ENCODE assay signal across 2 cellular contexts in the genomic region with DNA sequence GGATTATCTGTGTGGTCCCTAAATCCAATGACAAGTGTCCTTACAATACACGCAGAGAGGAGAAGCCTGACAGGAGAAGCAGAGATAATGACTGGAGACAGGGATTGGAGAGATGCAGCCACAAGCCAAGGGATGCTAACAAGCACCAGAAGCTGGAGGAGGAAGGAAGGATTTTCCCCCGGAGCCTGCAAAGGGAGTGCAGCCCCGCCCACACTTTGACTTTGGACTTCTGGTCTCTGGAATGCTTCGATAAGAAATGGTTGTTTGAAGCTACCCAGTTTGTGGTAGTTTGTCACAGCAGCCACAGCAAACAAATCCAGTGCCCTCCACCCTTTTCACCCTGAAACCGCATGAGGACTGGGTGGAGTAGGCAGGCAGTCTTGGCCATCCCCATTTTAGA.
A peak's percentile ranks its signal among the peaks of the same experiment; 100 is the strongest.
TF ChIP-seq lines count a peak whose summit lies in the region.

No MANE protein-coding gene starts in this region.

TF ChIP-seq in K562, 482 proteins besides CTCF, POLR2A, EP300 and RAD21 (continued from another document and continues in another):
- TF ChIP-seq, protein P1, sequence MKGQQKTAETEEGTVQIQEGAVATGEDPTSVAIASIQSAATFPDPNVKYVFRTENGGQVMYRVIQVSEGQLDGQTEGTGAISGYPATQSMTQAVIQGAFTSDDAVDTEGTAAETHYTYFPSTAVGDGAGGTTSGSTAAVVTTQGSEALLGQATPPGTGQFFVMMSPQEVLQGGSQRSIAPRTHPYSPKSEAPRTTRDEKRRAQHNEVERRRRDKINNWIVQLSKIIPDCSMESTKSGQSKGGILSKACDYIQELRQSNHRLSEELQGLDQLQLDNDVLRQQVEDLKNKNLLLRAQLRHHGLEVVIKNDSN (CRISPR knock-in tag; IDR thresholded peaks at IDR 0.05), result no peak
- TF ChIP-seq ZNF707 (CRISPR knock-in tag; conservative IDR thresholded peaks at IDR 0.05) (no peak), RBM17 (IDR thresholded peaks at IDR 0.05; ENCODE audit: borderline replicate concordance, low read depth, low read length) (no peak), TAL1 (IDR thresholded peaks at IDR 0.05) (peak; percentile 33; the same call in 1 of the 2 replicates), ARNT (IDR thresholded peaks at IDR 0.05) (no peak), POLR2AphosphoS5 (IDR thresholded peaks at IDR 0.05; ENCODE audit: control insufficient read depth, insufficient read depth, low read depth, low read length) (no peak), ZNF780A (CRISPR knock-in tag; IDR thresholded peaks at IDR 0.05) (no peak), CREBBP (IDR thresholded peaks at IDR 0.05; ENCODE audit: low read depth, low read length) (no peak), ZNF12 (CRISPR knock-in tag; IDR thresholded peaks at IDR 0.05) (no peak), BMI1 (IDR thresholded peaks at IDR 0.05; ENCODE audit: low read length) (no peak), MXI1 (IDR thresholded peaks at IDR 0.05; ENCODE audit: low read depth, low read length) (no peak), HNRNPL (IDR thresholded peaks at IDR 0.05; ENCODE audit: low read depth, low read length) (no peak), KDM1A (IDR thresholded peaks at IDR 0.05) (peak in 1 of 2 experiments; percentile 75; a peak in 3 of 4 replicates), CEBPB (tag; IDR thresholded peaks at IDR 0.05) (no peak), PTRF (tag; IDR thresholded peaks at IDR 0.05) (no peak), TAF15 (IDR thresholded peaks at IDR 0.05; ENCODE audit: low read depth, low read length) (no peak), FOXM1 (IDR thresholded peaks at IDR 0.05; ENCODE audit: low read depth) (no peak), FOXM1 (CRISPR knock-in tag; IDR thresholded peaks at IDR 0.05; ENCODE audit: low read depth) (no peak), ZNF224 (CRISPR knock-in tag; IDR thresholded peaks at IDR 0.05) (no peak), U2AF2 (optimal IDR thresholded peaks at IDR 0.05; ENCODE audit: low read depth, low read length) (no peak), RBM14 (IDR thresholded peaks at IDR 0.05; ENCODE audit: borderline replicate concordance, insufficient read depth, low read depth, low read length) (no peak), TRIM25 (IDR thresholded peaks at IDR 0.05; ENCODE audit: borderline replicate concordance) (no peak), ZNF165 (CRISPR knock-in tag; IDR thresholded peaks at IDR 0.05; ENCODE audit: borderline replicate concordance) (no peak), EGR1 (conservative IDR thresholded peaks at IDR 0.05) (peak; percentile 58), ZNF175 (CRISPR knock-in tag; IDR thresholded peaks at IDR 0.05; ENCODE audit: low read depth) (no peak), MTA3 (IDR thresholded peaks at IDR 0.05; ENCODE audit: borderline replicate concordance) (no peak)
- TF ChIP-seq, protein P2, sequence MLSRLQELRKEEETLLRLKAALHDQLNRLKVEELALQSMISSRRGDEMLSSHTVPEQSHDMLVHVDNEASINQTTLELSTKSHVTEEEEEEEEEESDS (CRISPR knock-in tag; IDR thresholded peaks at IDR 0.05), result no peak
- TF ChIP-seq, protein P3, sequence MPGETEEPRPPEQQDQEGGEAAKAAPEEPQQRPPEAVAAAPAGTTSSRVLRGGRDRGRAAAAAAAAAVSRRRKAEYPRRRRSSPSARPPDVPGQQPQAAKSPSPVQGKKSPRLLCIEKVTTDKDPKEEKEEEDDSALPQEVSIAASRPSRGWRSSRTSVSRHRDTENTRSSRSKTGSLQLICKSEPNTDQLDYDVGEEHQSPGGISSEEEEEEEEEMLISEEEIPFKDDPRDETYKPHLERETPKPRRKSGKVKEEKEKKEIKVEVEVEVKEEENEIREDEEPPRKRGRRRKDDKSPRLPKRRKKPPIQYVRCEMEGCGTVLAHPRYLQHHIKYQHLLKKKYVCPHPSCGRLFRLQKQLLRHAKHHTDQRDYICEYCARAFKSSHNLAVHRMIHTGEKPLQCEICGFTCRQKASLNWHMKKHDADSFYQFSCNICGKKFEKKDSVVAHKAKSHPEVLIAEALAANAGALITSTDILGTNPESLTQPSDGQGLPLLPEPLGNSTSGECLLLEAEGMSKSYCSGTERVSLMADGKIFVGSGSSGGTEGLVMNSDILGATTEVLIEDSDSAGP (CRISPR knock-in tag; IDR thresholded peaks at IDR 0.05), result no peak
- TF ChIP-seq, protein P4, sequence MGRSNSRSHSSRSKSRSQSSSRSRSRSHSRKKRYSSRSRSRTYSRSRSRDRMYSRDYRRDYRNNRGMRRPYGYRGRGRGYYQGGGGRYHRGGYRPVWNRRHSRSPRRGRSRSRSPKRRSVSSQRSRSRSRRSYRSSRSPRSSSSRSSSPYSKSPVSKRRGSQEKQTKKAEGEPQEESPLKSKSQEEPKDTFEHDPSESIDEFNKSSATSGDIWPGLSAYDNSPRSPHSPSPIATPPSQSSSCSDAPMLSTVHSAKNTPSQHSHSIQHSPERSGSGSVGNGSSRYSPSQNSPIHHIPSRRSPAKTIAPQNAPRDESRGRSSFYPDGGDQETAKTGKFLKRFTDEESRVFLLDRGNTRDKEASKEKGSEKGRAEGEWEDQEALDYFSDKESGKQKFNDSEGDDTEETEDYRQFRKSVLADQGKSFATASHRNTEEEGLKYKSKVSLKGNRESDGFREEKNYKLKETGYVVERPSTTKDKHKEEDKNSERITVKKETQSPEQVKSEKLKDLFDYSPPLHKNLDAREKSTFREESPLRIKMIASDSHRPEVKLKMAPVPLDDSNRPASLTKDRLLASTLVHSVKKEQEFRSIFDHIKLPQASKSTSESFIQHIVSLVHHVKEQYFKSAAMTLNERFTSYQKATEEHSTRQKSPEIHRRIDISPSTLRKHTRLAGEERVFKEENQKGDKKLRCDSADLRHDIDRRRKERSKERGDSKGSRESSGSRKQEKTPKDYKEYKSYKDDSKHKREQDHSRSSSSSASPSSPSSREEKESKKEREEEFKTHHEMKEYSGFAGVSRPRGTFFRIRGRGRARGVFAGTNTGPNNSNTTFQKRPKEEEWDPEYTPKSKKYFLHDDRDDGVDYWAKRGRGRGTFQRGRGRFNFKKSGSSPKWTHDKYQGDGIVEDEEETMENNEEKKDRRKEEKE (IDR thresholded peaks at IDR 0.05; ENCODE audit: borderline replicate concordance in 1 of 2, control insufficient read depth in 1 of 2, low read depth in 2 of 2, low read length in 1 of 2), result no peak

TF ChIP-seq in HepG2, 621 proteins besides CTCF, POLR2A, EP300 and RAD21 (continued from another document):
- peak; percentile 40; the same call in 1 of the 2 replicates for TF ChIP-seq ARID5B (CRISPR knock-in tag; IDR thresholded peaks at IDR 0.05)
- 0 out of 2 replicates have a peak, but pooled peaks have one; percentile 28 for TF ChIP-seq PHF20 (CRISPR knock-in tag; IDR thresholded peaks at IDR 0.05)
- TF ChIP-seq ZSCAN25 (CRISPR knock-in tag; IDR thresholded peaks at IDR 0.05), result no peak
